Comparison of ENCODE assay signal across 8 cellular contexts in the genomic region with DNA sequence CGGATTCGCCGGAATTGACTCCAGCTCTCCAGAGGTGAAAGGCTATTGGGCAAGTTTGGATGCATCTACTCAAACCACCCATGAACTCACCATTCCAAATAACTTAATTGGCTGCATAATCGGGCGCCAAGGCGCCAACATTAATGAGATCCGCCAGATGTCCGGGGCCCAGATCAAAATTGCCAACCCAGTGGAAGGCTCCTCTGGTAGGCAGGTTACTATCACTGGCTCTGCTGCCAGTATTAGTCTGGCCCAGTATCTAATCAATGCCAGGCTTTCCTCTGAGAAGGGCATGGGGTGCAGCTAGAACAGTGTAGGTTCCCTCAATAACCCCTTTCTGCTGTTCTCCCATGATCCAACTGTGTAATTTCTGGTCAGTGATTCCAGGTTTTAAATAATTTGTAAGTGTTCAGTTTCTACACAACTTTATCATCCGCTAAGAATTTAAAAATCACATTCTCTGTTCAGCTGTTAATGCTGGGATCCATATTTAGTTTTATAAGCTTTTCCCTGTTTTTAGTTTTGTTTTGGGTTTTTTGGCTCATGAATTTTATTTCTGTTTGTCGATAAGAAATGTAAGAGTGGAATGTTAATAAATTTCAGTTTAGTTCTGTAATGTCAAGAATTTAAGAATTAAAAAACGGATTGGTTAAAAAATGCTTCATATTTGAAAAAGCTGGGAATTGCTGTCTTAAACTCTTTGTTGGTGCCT. TPM values are rescaled to one million over a fixed set of nuclear protein-coding genes. Genes with fewer than 3 reads are reported as not detected.
DNase-seq lines count a peak whose midpoint lies in the region; ATAC-seq, FAIRE-seq and TF ChIP-seq lines count a peak whose summit lies in the region.

No MANE protein-coding gene starts in this region.

- DNase-seq in Calu3 (no peak), MG63 (peak; percentile 55), astrocyte (ENCODE audit: low read depth) (no peak), memory B cell (ENCODE audit: low spot score in 2 of 2) (no peak), epidermal melanocyte (ENCODE audit: insufficient read length, low spot score) (no peak)

- H3K4me3 ChIP-seq in MG63 (peak overlapping the region; percentile 95), astrocyte (ENCODE audit: insufficient read depth, low read depth, low read length) (peak overlapping the region; percentile 97)

- peaks cover 36% of the 10 kb centered on the region for H3K79me2 ChIP-seq in astrocyte (ENCODE audit: insufficient read depth, low read length)

- peak overlapping the region; percentile 100 for H3K27ac Mint-ChIP-seq in Calu3 (ENCODE audit: unreplicated experiment)
- peak overlapping the region; percentile 99 for H3K27ac Mint-ChIP-seq in astrocyte (ENCODE audit: unreplicated experiment)
- peak overlapping the region; percentile 100 for H3K27ac Mint-ChIP-seq in memory B cell

- H3K4me1 Mint-ChIP-seq in Calu3 (ENCODE audit: low read depth, unreplicated experiment), result peaks cover 29% of the 10 kb centered on the region
- peaks cover 22% of the 10 kb centered on the region for H3K4me1 Mint-ChIP-seq in astrocyte (ENCODE audit: low read depth, unreplicated experiment)
- H3K4me1 Mint-ChIP-seq in memory B cell, result peaks cover 47% of the 10 kb centered on the region

- H3K9me3 Mint-ChIP-seq in Calu3 (ENCODE audit: low read depth, unreplicated experiment) (no peaks in the 10 kb centered on the region), astrocyte (ENCODE audit: unreplicated experiment) (no peaks in the 10 kb centered on the region), memory B cell (peaks cover 2% of the 10 kb centered on the region)

- TSS peak; percentile 85 for BruUV-seq in Calu3 (replicated peaks; lab: Mats Ljungman, UMichigan)

- H3K9me3 ChIP-seq in MG63 (no peaks in the 10 kb centered on the region), astrocyte (ENCODE audit: insufficient read depth, low read depth, low read length) (no peaks in the 10 kb centered on the region)

- no peak overlapping the region for H2AFZ ChIP-seq in astrocyte (ENCODE audit: low read depth, low read length)

- peaks cover 21% of the 10 kb centered on the region for H4K20me1 ChIP-seq in astrocyte (ENCODE audit: insufficient read depth, low read length)

- peak overlapping the region; percentile 99 for H3K9ac ChIP-seq in astrocyte (ENCODE audit: low read length)

- intact Hi-C loops in Calu3 (cut with micrococcal nuclease; ENCODE audit: unreplicated experiment), result loop anchor here (1.0 kb wide), 1 partner anchor 53 kb away; no protein-coding TSS in a partner anchor

- H3K27me3 ChIP-seq in MG63 (no peaks in the 10 kb centered on the region), astrocyte (ENCODE audit: insufficient read depth, low read length) (no peaks in the 10 kb centered on the region)

- peaks cover 45% of the 10 kb centered on the region for H3K36me3 ChIP-seq in MG63
- no peaks in the 10 kb centered on the region for H3K36me3 ChIP-seq in astrocyte (ENCODE audit: insufficient read depth, low read length)

- CTCF ChIA-PET in Calu3 (lab: Charles Lee), result interaction anchor here (0.6 kb wide), 1 partner anchor 167 kb away, joined by 3 read pairs; no protein-coding TSS in a partner anchor

- peak overlapping the region; percentile 95 for H3K4me2 ChIP-seq in astrocyte (ENCODE audit: low read length)

- peak overlapping the region; percentile 93 for H3K4me3 Mint-ChIP-seq in Calu3 (ENCODE audit: low read depth, unreplicated experiment)
- peak overlapping the region; percentile 99 for H3K4me3 Mint-ChIP-seq in astrocyte (ENCODE audit: unreplicated experiment)
- H3K4me3 Mint-ChIP-seq in memory B cell, result peak overlapping the region; percentile 93

- peaks cover 18% of the 10 kb centered on the region for H3K4me1 ChIP-seq in astrocyte (ENCODE audit: insufficient read depth, low read length)

- ATAC-seq in memory B cell (ENCODE audit: low read depth), result no peak
- ATAC-seq in HG02852 (IDR thresholded peaks at IDR 0.05; ENCODE audit: unreplicated experiment), result no peak
- ATAC-seq in esophagus mucosa, result no peak
- no peak for ATAC-seq in GM18873 (IDR thresholded peaks at IDR 0.05; ENCODE audit: low FRiP score, unreplicated experiment)

- H3K27ac ChIP-seq in astrocyte (ENCODE audit: low read depth, low read length), result peak overlapping the region; percentile 100

- H3K36me3 Mint-ChIP-seq in Calu3 (ENCODE audit: insufficient read depth, unreplicated experiment), result peaks cover 56% of the 10 kb centered on the region
- H3K36me3 Mint-ChIP-seq in astrocyte (ENCODE audit: low read depth, unreplicated experiment), result peaks cover 18% of the 10 kb centered on the region
- peaks cover 29% of the 10 kb centered on the region for H3K36me3 Mint-ChIP-seq in memory B cell

- TF ChIP-seq CTCF in Calu3 (IDR thresholded peaks at IDR 0.05; ENCODE audit: unreplicated experiment) (no peak), astrocyte (IDR thresholded peaks at IDR 0.05; ENCODE audit: insufficient read depth, low read depth, low read length) (no peak)

- no peak for FAIRE-seq in astrocyte (lab: Jason Lieb, UNC)

- H3K27me3 Mint-ChIP-seq in Calu3 (ENCODE audit: unreplicated experiment) (no peaks in the 10 kb centered on the region), astrocyte (ENCODE audit: low read depth, unreplicated experiment) (no peaks in the 10 kb centered on the region), memory B cell (no peaks in the 10 kb centered on the region)

RNA-seq across cellular contexts. Expression of a gene that starts 1.4 kb away (rescaled TPM):
- 252 and 260 TPM in 2 replicates for total RNA-seq in Calu3 (2022)
- 92.9 and 104 TPM in 2 replicates for total RNA-seq in MG63 (2014; rRNA removed; shearing (Covaris generic); ENCODE audit: low replicate concordance)
- total RNA-seq in astrocyte, result 194 and 205 TPM in 2 replicates
- total RNA-seq in esophagus mucosa, result 214 TPM
